Comparison of ENCODE assay signal across 15 cellular contexts in genomic region chr7:156932006-156932405, GRCh38. TPM values are rescaled to one million over a fixed set of nuclear protein-coding genes. Genes with fewer than 3 reads are reported as not detected.
DNase-seq lines count a peak whose midpoint lies in the region; ATAC-seq and TF ChIP-seq lines count a peak whose summit lies in the region.
"Had no signal": no experiment of that assay in that cellular context is flagged by ENCODE, and none has a peak within 500 bp of the region (broad histone marks: within the 10 kb centered on the region; RNA-seq: fewer than 3 reads in every experiment).

No MANE protein-coding gene starts in this region.

- no peaks in the 10 kb centered on the region for H3K9me3 ChIP-seq in parathyroid adenoma (ENCODE audit: control insufficient read depth, low read length)
- H3K9me3 ChIP-seq: gastroesophageal sphincter, neutrophil, upper lobe of left lung had no signal

- no peak overlapping the region for H3K4me2 ChIP-seq in parathyroid adenoma (ENCODE audit: low read length)
- H3K4me2 ChIP-seq: KMS-11 had no signal

- peak overlapping the region; percentile 25 for H2AFZ ChIP-seq in parathyroid adenoma

- TF ChIP-seq CTCF in parathyroid adenoma (IDR thresholded peaks at IDR 0.05), result no peak

- peak; percentile 35 for ATAC-seq in esophagus mucosa
- ATAC-seq: gastroesophageal sphincter had no signal

- no peak overlapping the region for H3K27ac ChIP-seq in parathyroid adenoma
- H3K27ac ChIP-seq: gastroesophageal sphincter, KMS-11, neutrophil, upper lobe of left lung had no signal

- H3K79me2 ChIP-seq in parathyroid adenoma, result no peaks in the 10 kb centered on the region

- DNase-seq in NCI-H2107 treated with DMSO at 0.1 percent for 48 hours (lab: John Stamatoyannopoulos, UW; ENCODE audit: unreplicated experiment) (peak; percentile 26), NCI-H2107 (lab: John Stamatoyannopoulos, UW) (no peak), SW480 (ENCODE audit: low spot score) (no peak), Kasumi-1 (lab: John Stamatoyannopoulos, UW) (no peak), GOT3 (lab: John Stamatoyannopoulos, UW) (no peak)
- DNase-seq: activated naive CD4-positive, alpha-beta T cell treated with anti-CD3 and anti-CD28 coated beads, Interleukin-2, amount 50 U/mL, for 16 hours; DMS153; NCI-H2171; upper lobe of left lung had no signal

- no peaks in the 10 kb centered on the region for H3K27me3 ChIP-seq in parathyroid adenoma (ENCODE audit: control insufficient read depth, insufficient read depth, low read length)
- H3K27me3 ChIP-seq: upper lobe of left lung had no signal

- H3K4me3 ChIP-seq in parathyroid adenoma (ENCODE audit: low read depth, low read length), result no peak overlapping the region
- H3K4me3 ChIP-seq: gastroesophageal sphincter, upper lobe of left lung had no signal

- H3K4me1 ChIP-seq in parathyroid adenoma, result peaks cover 9% of the 10 kb centered on the region
- H3K4me1 ChIP-seq: gastroesophageal sphincter had no signal

- H3K9ac ChIP-seq in parathyroid adenoma, result no peak overlapping the region
- H3K9ac ChIP-seq: KMS-11 had no signal

- no peaks in the 10 kb centered on the region for H3K36me3 ChIP-seq in parathyroid adenoma (ENCODE audit: control insufficient read depth, insufficient read depth, low read length)
- H3K36me3 ChIP-seq: gastroesophageal sphincter, neutrophil, upper lobe of left lung had no signal

TF ChIP-seq in PFSK-1, 5 proteins besides CTCF, POLR2A, EP300 and RAD21:
- TF ChIP-seq FOXP2 (optimal IDR thresholded peaks at IDR 0.05; ENCODE audit: borderline replicate concordance, extremely low read depth, extremely low read length, insufficient read depth) (peak; percentile 82), POLR2AphosphoS5 (IDR thresholded peaks at IDR 0.05; ENCODE audit: low read depth, low read length) (no peak), REST (IDR thresholded peaks at IDR 0.05; ENCODE audit: insufficient read depth in 1 of 2, low read depth in 2 of 2, low read length in 2 of 2) (no peak)

RNA-seq across cellular contexts. Expression of gene NOM1, which starts 17.5 kb away (rescaled TPM):
- 17.4 TPM for polyA plus RNA-seq in PFSK-1 (2012; ENCODE audit: insufficient read length, low read depth)
- total RNA-seq in esophagus mucosa, result 11.9 TPM

RNA-seq across cellular contexts. Expression of gene LMBR1, which starts 39.0 kb away (rescaled TPM):
- polyA plus RNA-seq in PFSK-1 (2012; ENCODE audit: insufficient read length, low read depth), result 53.9 TPM
- 32.6 TPM for total RNA-seq in esophagus mucosa
